13 cellular contexts compared by ENCODE assay signal in genomic region chr1:154474802-154475201, GRCh38. TPM values are rescaled to one million over a fixed set of nuclear protein-coding genes. Genes with fewer than 3 reads are reported as not detected.
DNase-seq lines count a peak whose midpoint lies in the region; ATAC-seq and TF ChIP-seq lines count a peak whose summit lies in the region.
"Had no signal": no experiment of that assay in that cellular context is flagged by ENCODE, and none has a peak within 500 bp of the region (broad histone marks: within the 10 kb centered on the region; RNA-seq: fewer than 3 reads in every experiment).

No MANE protein-coding gene starts in this region.

- no peak overlapping the region for H3K4ac ChIP-seq in H9 (ENCODE audit: low read depth, low read length)

- DNase-seq in H9 (no peak), T1000 (lab: John Stamatoyannopoulos, UW) (peak; percentile 56), glomerular visceral epithelial cell (ENCODE audit: extremely low spot score) (peak; percentile 75), skeletal muscle cell (ENCODE audit: low read depth) (peak; percentile 70), HuH-7 (ENCODE audit: low spot score) (no peak), HEK293T (ENCODE audit: extremely low spot score) (no peak)
- DNase-seq in activated CD4-positive, CD25-positive, alpha-beta regulatory T cell treated with anti-CD3 and anti-CD28 coated beads, Interleukin-2, amount 50 U/mL, for 72 hours, result no peak
- DNase-seq: cerebellar nuclear complex had no signal

- H3K36me3 Mint-ChIP-seq in H9 (ENCODE audit: insufficient read depth in 1 of 3, low read depth in 3 of 3), result no peaks in the 10 kb centered on the region

- H3K4me3 ChIP-seq in skeletal muscle cell (ENCODE audit: low read depth, low read length), result no peak overlapping the region
- H3K4me3 ChIP-seq: vagina had no signal

- no peaks in the 10 kb centered on the region for H3K79me2 ChIP-seq in H9 (ENCODE audit: insufficient read depth, low read length)
- H3K79me2 ChIP-seq: parathyroid adenoma had no signal

- H3K4me3 Mint-ChIP-seq in H9, result no peak overlapping the region

- peaks cover 4 to 8% of the 10 kb centered on the region in 2 experiments for H3K4me1 Mint-ChIP-seq in H9

- H3T11ph ChIP-seq in H9 (ENCODE audit: low read length), result no peak overlapping the region

- H4K20me1 ChIP-seq in H9 (ENCODE audit: control insufficient read depth, insufficient read depth, insufficient read length), result no peaks in the 10 kb centered on the region

- H3K9ac ChIP-seq in H9 (ENCODE audit: extremely low read depth, insufficient read length, low read length), result no peak overlapping the region
- H3K9ac ChIP-seq: parathyroid adenoma had no signal

- CTCF ChIA-PET in HEK293T (lab: Yijun Ruan, JAX), result no interaction called here

- POLR2A ChIA-PET in HEK293T (lab: Yijun Ruan, JAX), result no interaction called here

- H4K91ac ChIP-seq in H9 (ENCODE audit: insufficient read length, low read depth, low read length), result no peak overlapping the region

- H2BK20ac ChIP-seq in H9 (ENCODE audit: low read depth, low read length, poor library complexity, severe bottlenecking), result no peak overlapping the region

- no peaks in the 10 kb centered on the region for H3K79me1 ChIP-seq in H9 (ENCODE audit: insufficient read depth, low read depth, low read length, poor library complexity, severe bottlenecking)

- no peak overlapping the region for H2BK120ac ChIP-seq in H9 (ENCODE audit: low read depth, low read length, poor library complexity, severe bottlenecking)

- no peak overlapping the region for H4K5ac ChIP-seq in H9 (ENCODE audit: insufficient read length, low read depth, low read length)

- H2BK5ac ChIP-seq in H9 (ENCODE audit: insufficient read length, low read length), result no peak overlapping the region

- no peaks in the 10 kb centered on the region for H3K9me3 Mint-ChIP-seq in H9

- H2AFZ ChIP-seq in H9 (ENCODE audit: low read length), result no peak overlapping the region
- H2AFZ ChIP-seq: parathyroid adenoma had no signal

- no peaks in the 10 kb centered on the region for H3K23me2 ChIP-seq in H9 (ENCODE audit: insufficient read length, low read depth, low read length, poor library complexity, severe bottlenecking)

- no peak overlapping the region for H2BK15ac ChIP-seq in H9 (ENCODE audit: low read depth, low read length)

- H3K23ac ChIP-seq in H9 (ENCODE audit: insufficient read length, low read depth, low read length), result no peak overlapping the region

- no peak overlapping the region for H2AK5ac ChIP-seq in H9 (ENCODE audit: insufficient read length, low read length)

- H3K9me3 ChIP-seq in H9 (ENCODE audit: control insufficient read depth, low read depth, low read length), result no peaks in the 10 kb centered on the region
- H3K9me3 ChIP-seq: vagina had no signal

- H3K27me3 Mint-ChIP-seq in H9 (ENCODE audit: low read depth), result no peaks in the 10 kb centered on the region

- no peak overlapping the region for H2BK12ac ChIP-seq in H9 (ENCODE audit: insufficient read length, low read depth, low read length)

- no peak overlapping the region for H4K8ac ChIP-seq in H9 (replicated peaks; ENCODE audit: insufficient read length, low read depth, low read length)

- 0 out of 2 replicates have a peak, but pooled peaks cover 3% of the 10 kb centered on the region for H3K4me1 ChIP-seq in H9 (ENCODE audit: insufficient read depth, low read length)
- H3K4me1 ChIP-seq: parathyroid adenoma, vagina had no signal

- TF ChIP-seq CTCF in H9 (conservative IDR thresholded peaks at IDR 0.05), result no peak

- no peak overlapping the region for H3K18ac ChIP-seq in H9 (ENCODE audit: insufficient read length, low read depth, low read length)

- H3K14ac ChIP-seq in H9 (ENCODE audit: insufficient read depth, low read length), result no peak overlapping the region

- no peak overlapping the region for H3K4me2 ChIP-seq in H9 (ENCODE audit: insufficient read depth, insufficient read length, low read length)

- H3K27me3 ChIP-seq in H9 (ENCODE audit: insufficient read depth, low read length), result no peaks in the 10 kb centered on the region
- H3K27me3 ChIP-seq: vagina had no signal

- H3K27ac Mint-ChIP-seq in H9, result peak overlapping the region in 2 of 3 experiments; percentile 79 to 84; a peak in 2 of 7 replicates

- H3K56ac ChIP-seq in H9 (ENCODE audit: insufficient read length, low read depth, low read length), result no peak overlapping the region

- no peak overlapping the region for H3K27ac ChIP-seq in H9 (ENCODE audit: insufficient read length, low read depth, low read length)
- H3K27ac ChIP-seq: HL-60, parathyroid adenoma, vagina had no signal

- no CpG with 5 or more reads among the region's 3 CpGs for WGBS in H9 (ENCODE audit: extremely low coverage, insufficient read length, low lambda C conversion rate)

- ATAC-seq in HG03457 (IDR thresholded peaks at IDR 0.05; ENCODE audit: unreplicated experiment), result no peak

TF ChIP-seq in HEK293T, 16 proteins besides CTCF, POLR2A, EP300 and RAD21:
- no peak for TF ChIP-seq BHLHE40 (IDR thresholded peaks at IDR 0.05; ENCODE audit: borderline replicate concordance)
- no peak for TF ChIP-seq HDGF (IDR thresholded peaks at IDR 0.05; ENCODE audit: borderline replicate concordance)
- no peak for TF ChIP-seq SP1 (IDR thresholded peaks at IDR 0.05)
- no peak for TF ChIP-seq PKNOX1 (IDR thresholded peaks at IDR 0.05)
- no peak for TF ChIP-seq ELF4 (IDR thresholded peaks at IDR 0.05)
- TF ChIP-seq FOXM1 (IDR thresholded peaks at IDR 0.05; ENCODE audit: borderline replicate concordance), result no peak
- no peak for TF ChIP-seq FOXK2 (IDR thresholded peaks at IDR 0.05)
- no peak for TF ChIP-seq TARDBP (IDR thresholded peaks at IDR 0.05)
- TF ChIP-seq ZNF384 (IDR thresholded peaks at IDR 0.05), result no peak
- TF ChIP-seq L3MBTL2 (conservative IDR thresholded peaks at IDR 0.05), result no peak

RNA-seq across cellular contexts. Expression of gene TDRD10, which starts 27.2 kb away (rescaled TPM):
- 0.31 TPM in 1 of 2 replicates, not detected in the other for total RNA-seq in H9 (2021)
- total RNA-seq: T-helper 1 cell treated with Interleukin-12 subunit alpha and Interleukin-12 subunit beta and Interleukin-4 antibody, amounts not matched to agents 30 ng/mL and 1 ng/mL, for 36 hours had no signal

RNA-seq across cellular contexts. Expression of gene SHE, which starts 27.4 kb away (rescaled TPM):
- total RNA-seq in H9 (2021), result 0.35 and 0.48 TPM in 2 replicates
- total RNA-seq: T-helper 1 cell treated with Interleukin-12 subunit alpha and Interleukin-12 subunit beta and Interleukin-4 antibody, amounts not matched to agents 30 ng/mL and 1 ng/mL, for 36 hours had no signal

Comparison
In these comparisons a context has a peak if more than half of its experiments do, and no peak if none do; other contexts are left out.
1. DNase-seq: peak in T1000 (single experiment), glomerular visceral epithelial cell (single experiment) and skeletal muscle cell (single experiment); none in H9 (single experiment), HuH-7 (single experiment), activated CD4-positive, CD25-positive, alpha-beta regulatory T cell treated with anti-CD3 and anti-CD28 coated beads, Interleukin-2, amount 50 U/mL, for 72 hours (single experiment) and HEK293T (single experiment).